ENCODE assay signal across 8 cellular contexts in genomic region chr10:87149020-87149609, GRCh38. TPM values are rescaled to one million over a fixed set of nuclear protein-coding genes. Genes with fewer than 3 reads are reported as not detected.
A peak's percentile ranks its signal among the peaks of the same experiment; 100 is the strongest.
DNase-seq lines count a peak whose midpoint lies in the region; ATAC-seq, FAIRE-seq and TF ChIP-seq lines count a peak whose summit lies in the region.
"Not testable (repeated sequence)": the region's sequence is repeated elsewhere in the genome, so short reads cannot be mapped to it uniquely, and the experiment has no call there.

No MANE protein-coding gene starts in this region.

- POLR2A ChIA-PET in OCI-LY7 (lab: Charles Lee) = interaction anchor here (0.7 kb wide), 1 partner anchor 270 kb away, joined by 4 read pairs; no protein-coding TSS in a partner anchor
- POLR2A ChIA-PET in WTC11 (lab: Charles Lee) = not testable (repeated sequence)

- not testable (repeated sequence) for H3K27me3 Mint-ChIP-seq in GM23338 (ENCODE audit: insufficient read depth, low read depth, poor library complexity); WTC11 (ENCODE audit: low read depth)

- H3K36me3 ChIP-seq in GM23338 (ENCODE audit: insufficient read depth); OCI-LY7 (ENCODE audit: insufficient read depth, low read length); pancreas; upper lobe of right lung: not testable (repeated sequence)
- peaks cover 0 to 13% (median 4%) of the 10 kb centered on the region in 9 donors for H3K36me3 ChIP-seq in heart left ventricle
- peaks cover 12% of the 10 kb centered on the region for H3K36me3 ChIP-seq in lower lobe of right lung

- not testable (repeated sequence) for H3K27ac Mint-ChIP-seq in GM23338, WTC11

- 80 to 93% (median 88%) methylated on average over 4 to 9 of the region's 9 CpGs for WGBS in heart left ventricle, 4 donors
- 56 to 64% methylated on average over 3 to 8 of the region's 9 CpGs for WGBS in pancreas, 2 donors

- CTCF ChIA-PET in OCI-LY7 (lab: Charles Lee; ENCODE audit: unreplicated experiment) = not testable (repeated sequence)
- CTCF ChIA-PET in WTC11 (lab: Charles Lee) = interaction anchor here (1.6 kb wide), 1 partner anchor 26 kb away, joined by 3 read pairs; no protein-coding TSS in a partner anchor

- not testable (repeated sequence) for H3K9me3 Mint-ChIP-seq in GM23338, WTC11

- H3K4me3 Mint-ChIP-seq in GM23338, WTC11: not testable (repeated sequence)

- intact Hi-C loops in OCI-LY7 (cut with micrococcal nuclease; ENCODE audit: unreplicated experiment); dorsolateral prefrontal cortex (cut with DNase I); heart left ventricle (cut with DNase I); lower lobe of right lung (cut with DNase I); pancreas (cut with DNase I); upper lobe of right lung (cut with DNase I): not testable (repeated sequence)

- H3K27me3 ChIP-seq in GM23338 (ENCODE audit: insufficient read depth); dorsolateral prefrontal cortex; heart left ventricle; lower lobe of right lung (ENCODE audit: low read depth); pancreas; upper lobe of right lung: not testable (repeated sequence)

- not testable (repeated sequence) for H3K4me1 Mint-ChIP-seq in GM23338, WTC11

- TF ChIP-seq CTCF in GM23338 (conservative IDR thresholded peaks at IDR 0.05; ENCODE audit: low read depth in 2 of 2) = peak in 1 of 2 experiments; percentile 53; a peak in 2 of 4 replicates
- TF ChIP-seq CTCF in OCI-LY7 (conservative IDR thresholded peaks at IDR 0.05; ENCODE audit: low read length) = peak; percentile 29; the same call in 1 of the 2 replicates
- TF ChIP-seq CTCF in WTC11 (IDR thresholded peaks at IDR 0.05) = peak; percentile 40
- TF ChIP-seq CTCF in dorsolateral prefrontal cortex (IDR thresholded peaks at IDR 0.05 in 54 of 56, conservative IDR thresholded peaks at IDR 0.05 in 2 of 56; ENCODE audit: low read depth in 1 of 56, partially characterized antibody in 56 of 56) = peak in 30 of 56 donors; percentile 9 to 53 (median 22)
- TF ChIP-seq CTCF in heart left ventricle (IDR thresholded peaks at IDR 0.05) = peak in 9 of 12 donors; percentile 8 to 42 (median 22)
- TF ChIP-seq CTCF in lower lobe of right lung (IDR thresholded peaks at IDR 0.05) = not testable (repeated sequence)
- peak in 1 of 4 donors; percentile 8 for TF ChIP-seq CTCF in pancreas (IDR thresholded peaks at IDR 0.05)
- peak; percentile 18 for TF ChIP-seq CTCF in upper lobe of right lung (IDR thresholded peaks at IDR 0.05)

- H3K9me3 ChIP-seq in OCI-LY7 (ENCODE audit: low read length); heart left ventricle; lower lobe of right lung; pancreas; upper lobe of right lung: not testable (repeated sequence)

- not testable (repeated sequence) for BruUV-seq in OCI-LY7 (replicated peaks; lab: Mats Ljungman, UMichigan)

- TF ChIP-seq POLR2A in heart left ventricle (IDR thresholded peaks at IDR 0.05) = not testable (repeated sequence)

- H3K36me3 Mint-ChIP-seq in GM23338 (ENCODE audit: low read depth); WTC11: not testable (repeated sequence)

- H3K4me1 ChIP-seq in GM23338 (ENCODE audit: insufficient read depth); OCI-LY7 (ENCODE audit: insufficient read depth, low read length, poor library complexity, severe bottlenecking); heart left ventricle; lower lobe of right lung; pancreas; upper lobe of right lung: not testable (repeated sequence)

- H4K20me1 ChIP-seq in GM23338 (replicated peaks; ENCODE audit: insufficient read depth); OCI-LY7 (ENCODE audit: insufficient read depth, low read length): not testable (repeated sequence)

- not testable (repeated sequence) for H3K4me3 ChIP-seq in GM23338; OCI-LY7 (ENCODE audit: low read depth, low read length, poor library complexity, severe bottlenecking); dorsolateral prefrontal cortex; heart left ventricle; lower lobe of right lung; pancreas; upper lobe of right lung

- peak; percentile 23 for FAIRE-seq in pancreas (lab: Jason Lieb, UNC)

- not testable (repeated sequence) for H2AFZ ChIP-seq in GM23338; OCI-LY7 (ENCODE audit: low read length)

- ATAC-seq in GM23338 (peak; percentile 25; the same call in 1 of the 3 replicates), heart left ventricle (peak in 1 of 4 donors; percentile 46), lower lobe of right lung (peak; percentile 29 to 58), pancreas (peak; percentile 56 to 82 (median 80)), upper lobe of right lung (peak; percentile 65)
- not testable (repeated sequence) for ATAC-seq in WTC11

- not testable (repeated sequence) for H3F3A ChIP-seq in GM23338 (replicated peaks; ENCODE audit: low read depth)

- H3K27ac ChIP-seq in GM23338 (ENCODE audit: low read depth); OCI-LY7 (ENCODE audit: low read depth, low read length, poor library complexity, severe bottlenecking); dorsolateral prefrontal cortex; heart left ventricle; lower lobe of right lung; pancreas; upper lobe of right lung: not testable (repeated sequence)

- not testable (repeated sequence) for H3K79me2 ChIP-seq in GM23338 (replicated peaks; ENCODE audit: insufficient read depth); OCI-LY7 (ENCODE audit: insufficient read depth, low read depth, low read length)

- not testable (repeated sequence) for DNase-seq in GM23338 (ENCODE audit: low spot score); OCI-LY7 (ENCODE audit: low spot score); WTC11 (ENCODE audit: low spot score); dorsolateral prefrontal cortex; heart left ventricle; lower lobe of right lung; pancreas; upper lobe of right lung

- H3K4me2 ChIP-seq in GM23338; OCI-LY7 (ENCODE audit: low read length): not testable (repeated sequence)

- H3K9me2 ChIP-seq in GM23338 (ENCODE audit: insufficient read depth); OCI-LY7 (ENCODE audit: insufficient read depth, low read length): not testable (repeated sequence)

RNA-seq across cellular contexts. Expression of gene SHLD2, which starts 54.1 kb away (rescaled TPM):
- 34.2 and 34.6 TPM in 2 replicates for total RNA-seq in GM23338 (2014; rRNA removed; shearing (Covaris generic))
- polyA plus RNA-seq in GM23338 (2016; fragmentation: Nextera tagmentation; extraction: Ambion mirVana) = 11.3 and 13.9 TPM in 2 replicates
- 32.8 and 34.3 TPM in 2 replicates for total RNA-seq in OCI-LY7 (2014; rRNA removed; shearing (Covaris generic))
- 36.1 and 37.3 TPM in 2 replicates for total RNA-seq in OCI-LY7 (2022)
- 22.3 to 27.6 TPM (median 24.0 TPM) in 3 replicates for total RNA-seq in WTC11 (2021)
- total RNA-seq in dorsolateral prefrontal cortex = 10 to 100 TPM in 117 of 120 experiments, 1 to 10 TPM in 3; 9.7 to 19.5 (median 13.7) TPM
- 10 to 100 TPM in 6 of 9 donors, 1 to 10 TPM in 3; 7.1 to 17.7 (median 10.3) TPM for total RNA-seq in heart left ventricle
- polyA plus RNA-seq in heart left ventricle = 10 to 100 TPM in 1 of 2 donors, 1 to 10 TPM in 1; 4.3 to 16.6 TPM
- 23.2 TPM for total RNA-seq in lower lobe of right lung
- total RNA-seq in pancreas = 10 to 100 TPM in 4 of 6 donors, 1 to 10 TPM in 2; 8.0 to 15.7 (median 10.7) TPM
- polyA plus RNA-seq in pancreas = 10 to 100 TPM in 1 of 2 donors, 1 to 10 TPM in 1; 8.6 to 11.8 TPM
- total RNA-seq in upper lobe of right lung = 23.7 TPM

RNA-seq across cellular contexts. Expression of gene GLUD1, which starts 54.5 kb away (rescaled TPM):
- total RNA-seq in GM23338 (2014; rRNA removed; shearing (Covaris generic)) = 140 and 144 TPM in 2 replicates
- polyA plus RNA-seq in GM23338 (2016; fragmentation: Nextera tagmentation; extraction: Ambion mirVana) = 41.1 and 44.7 TPM in 2 replicates
- total RNA-seq in OCI-LY7 (2014; rRNA removed; shearing (Covaris generic)) = 86.5 and 98.5 TPM in 2 replicates
- 109 and 114 TPM in 2 replicates for total RNA-seq in OCI-LY7 (2022)
- total RNA-seq in WTC11 (2021) = 98.2 to 103 TPM (median 99.7 TPM) in 3 replicates
- total RNA-seq in dorsolateral prefrontal cortex = 100 to 1,000 TPM; 180 to 488 (median 250) TPM
- total RNA-seq in heart left ventricle = 100 to 1,000 TPM in 7 of 9 donors, 10 to 100 TPM in 2; 93.0 to 138 (median 115) TPM
- 10 to 100 TPM; 42.9 to 88.5 TPM for polyA plus RNA-seq in heart left ventricle
- total RNA-seq in lower lobe of right lung = 125 TPM
- total RNA-seq in pancreas = 10 to 100 TPM; 32.1 to 62.0 (median 47.9) TPM
- 10 to 100 TPM; 24.1 to 40.7 TPM for polyA plus RNA-seq in pancreas
- total RNA-seq in upper lobe of right lung = 120 TPM
